8 cellular contexts compared by ENCODE assay signal in the genomic region with DNA sequence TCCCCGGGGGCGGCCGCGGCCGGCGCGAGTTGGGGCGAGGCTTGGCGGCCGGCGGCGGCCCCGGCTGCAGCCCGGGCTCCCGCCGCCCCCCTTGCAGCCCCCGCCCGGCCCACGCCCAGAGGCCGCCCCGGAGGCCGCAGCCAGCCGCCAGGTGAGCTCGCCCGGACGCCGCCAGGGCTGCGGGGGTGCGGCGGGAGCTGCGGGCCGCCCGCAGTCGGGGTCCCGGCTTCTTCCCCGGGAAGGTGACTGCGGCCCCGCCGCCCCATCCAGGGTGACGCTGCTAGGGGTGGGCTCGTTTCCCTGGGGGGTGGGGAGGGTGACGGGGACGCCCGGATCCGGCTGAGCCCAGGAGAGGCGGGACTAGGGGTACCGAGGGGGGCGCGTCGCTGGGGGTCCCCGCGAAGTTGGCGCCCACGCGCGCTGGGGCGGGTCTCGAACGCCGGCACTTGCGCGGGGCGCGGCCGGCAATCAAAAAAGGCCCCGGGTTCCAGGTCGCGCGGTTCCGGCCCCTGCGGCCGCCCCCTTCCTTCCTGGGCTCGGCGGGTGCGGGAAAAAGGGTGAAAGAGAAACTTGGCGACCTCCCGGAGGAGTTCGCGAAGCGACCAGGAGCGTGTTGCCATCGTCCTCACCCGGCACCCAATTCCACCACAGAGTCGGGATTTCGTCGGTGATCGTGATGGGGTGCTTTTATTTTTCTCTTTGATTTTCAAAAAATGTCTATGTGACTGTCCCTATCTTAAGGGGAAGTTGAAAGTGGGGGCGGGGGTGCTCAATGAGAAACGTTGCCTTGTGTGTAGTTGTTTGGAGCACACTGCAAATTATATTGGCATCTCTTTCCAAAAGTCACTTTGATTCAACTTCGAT. TPM values are rescaled to one million over a fixed set of nuclear protein-coding genes. Genes with fewer than 3 reads are reported as not detected.
DNase-seq lines count a peak whose midpoint lies in the region; ATAC-seq and TF ChIP-seq lines count a peak whose summit lies in the region.

No MANE protein-coding gene starts in this region.

- intact Hi-C loops in colonic mucosa (cut with DNase I), result no loop called here
- intact Hi-C loops in right lobe of liver (cut with DNase I), result loop anchor here in 1 of 2 donors (10.0 kb wide), 1 partner anchor 131 kb away; no protein-coding TSS in a partner anchor

- peak overlapping the region; percentile 80 for H3K4me3 ChIP-seq in colonic mucosa
- peak overlapping the region; percentile 90 to 93 (median 90) for H3K4me3 ChIP-seq in right lobe of liver

- peak; percentile 71 for DNase-seq in COLO668 (lab: John Stamatoyannopoulos, UW; ENCODE audit: unreplicated experiment)
- DNase-seq in HK-2 (ENCODE audit: unreplicated experiment), result peak; percentile 34
- DNase-seq in activated CD4-positive, CD25-positive, alpha-beta regulatory T cell (lab: John Stamatoyannopoulos, UW), result peak; percentile 10 to 33 (median 18)
- peak; percentile 52 for DNase-seq in colonic mucosa
- peak; percentile 59 to 64 (median 60) for DNase-seq in right lobe of liver
- peak; percentile 41 to 52 for DNase-seq in stimulated activated CD4-positive, alpha-beta T cell treated with anti-CD3 and anti-CD28 coated beads, Interleukin-4, amount 100 ng/mL, for 4 hours
- no peak for DNase-seq in NCI-H345 (lab: John Stamatoyannopoulos, UW)

- H3K27ac ChIP-seq in colonic mucosa, result peak overlapping the region; percentile 90
- H3K27ac ChIP-seq in right lobe of liver, result peak overlapping the region; percentile 78 to 89 (median 88)

- no peaks in the 10 kb centered on the region for H3K36me3 ChIP-seq in colonic mucosa
- no peaks in the 10 kb centered on the region for H3K36me3 ChIP-seq in right lobe of liver

- TF ChIP-seq CTCF in colonic mucosa (IDR thresholded peaks at IDR 0.05) (no peak), right lobe of liver (IDR thresholded peaks at IDR 0.05) (no peak)

- H3K27me3 ChIP-seq in colonic mucosa (no peaks in the 10 kb centered on the region), right lobe of liver (no peaks in the 10 kb centered on the region)

- H3K9ac ChIP-seq in colonic mucosa (ENCODE audit: low read depth in 2 of 2, low read length in 2 of 2), result peak overlapping the region; percentile 80 to 85

- H3K9me3 ChIP-seq in colonic mucosa (no peaks in the 10 kb centered on the region), right lobe of liver (no peaks in the 10 kb centered on the region)

- ATAC-seq in GM19467 (IDR thresholded peaks at IDR 0.05; ENCODE audit: unreplicated experiment) (peak; percentile 46), right lobe of liver (peak; percentile 59 to 73 (median 68))

- TF ChIP-seq POLR2A in right lobe of liver (IDR thresholded peaks at IDR 0.05), result no peak

- under 1% methylated on average over 16 of the region's 90 CpGs for WGBS in right lobe of liver (ENCODE audit: insufficient coverage, low coverage, low lambda C conversion rate, missing lambda C conversion rate)

- H3K4me1 ChIP-seq in colonic mucosa (no peaks in the 10 kb centered on the region), right lobe of liver (peaks cover 0 to 13% (median 3%) of the 10 kb centered on the region in 4 donors)

RNA-seq across cellular contexts. Expression of gene ATXN7, which starts 0.6 kb away (rescaled TPM):
- total RNA-seq in colonic mucosa (10 to 100 TPM; 22.9 to 31.6 TPM), right lobe of liver (10 to 100 TPM; 14.6 to 18.6 (median 15.0) TPM)

RNA-seq across cellular contexts. Expression of gene THOC7, which starts 0.6 kb away (rescaled TPM):
- 10 to 100 TPM; 61.9 to 76.6 TPM for total RNA-seq in colonic mucosa
- total RNA-seq in right lobe of liver, result 10 to 100 TPM; 21.8 to 38.8 (median 28.7) TPM

RNA-seq across cellular contexts. Expression of gene C3orf49, which starts 45.1 kb away (rescaled TPM):
- total RNA-seq in colonic mucosa (not detected), right lobe of liver (not detected)

RNA-seq across cellular contexts. Expression of gene SCAANT1, which starts 47.9 kb away (rescaled TPM):
- total RNA-seq in colonic mucosa, result not detected
- total RNA-seq in right lobe of liver, result not detected
